In the genomic region with DNA sequence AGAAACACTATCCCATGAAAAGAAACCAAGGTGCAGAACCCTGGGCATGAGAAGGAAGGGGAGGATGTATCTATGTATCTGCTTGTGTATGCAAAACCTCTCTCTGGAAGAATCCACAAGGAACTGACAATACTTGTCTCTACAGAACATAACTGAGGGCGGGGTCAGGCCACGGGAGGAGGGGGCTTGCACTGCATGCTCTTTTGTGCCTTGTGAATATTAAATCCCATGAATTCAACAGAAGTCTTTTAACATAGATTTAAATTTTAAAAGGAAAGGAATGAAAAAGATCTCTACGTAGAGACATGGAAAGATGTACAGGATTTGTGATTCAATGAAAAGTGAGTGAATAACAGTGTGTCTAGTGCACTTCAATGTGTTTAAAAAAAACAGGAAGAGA, we compare ENCODE assay signal across 18 cellular contexts.
"Had no signal": no experiment of that assay in that cellular context is flagged by ENCODE, and none has a peak within 500 bp of the region (broad histone marks: within the 10 kb centered on the region; RNA-seq: fewer than 3 reads in every experiment).

No MANE protein-coding gene starts in this region.

- DNase-seq: KBM-7, NCI-H1092 treated with DMSO at 0.1 percent for 48 hours, NCI-H1436, NCI-H187, NCI-H2029, NCI-H2081 treated with DMSO at 0.1 percent for 48 hours, NCI-H2171, NCI-H226, NCI-H446, NCI-H510A, NCI-H524 treated with DMSO at 0.1 percent for 48 hours, NCI-H69, NCI-H774, Right ventricle myocardium superior, RPMI8226, SIG-M5, SK-N-SH, SW 1271 had no signal

- H3K9me3 ChIP-seq: SK-N-SH had no signal
